ENCODE assay signal across 8 cellular contexts in the genomic region with DNA sequence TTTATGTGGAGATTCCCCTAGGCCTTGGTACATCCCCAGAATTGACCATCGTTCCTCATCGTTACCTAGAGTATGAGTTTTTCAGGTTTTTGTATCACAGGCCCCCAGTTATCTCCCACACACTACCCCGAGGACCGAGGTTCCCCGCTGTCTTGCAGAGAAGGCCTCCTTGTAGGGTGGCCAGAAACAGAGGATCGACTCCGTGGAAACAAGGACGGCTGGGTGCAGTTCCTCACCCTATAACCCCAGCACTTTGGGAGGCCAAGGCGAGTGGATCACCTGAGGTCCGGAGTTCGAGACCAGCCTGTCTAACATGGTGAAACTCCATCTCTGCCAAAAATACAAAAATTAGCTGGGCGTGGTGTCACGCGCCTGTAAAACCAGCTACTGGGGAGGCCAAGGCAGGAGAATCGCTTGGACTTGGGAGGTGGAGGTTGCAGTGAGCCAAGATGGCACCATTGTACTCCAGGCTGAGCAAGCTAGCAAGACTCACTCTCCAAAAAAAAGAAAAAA. TPM values are rescaled to one million over a fixed set of nuclear protein-coding genes. Genes with fewer than 3 reads are reported as not detected.
A peak's percentile ranks its signal among the peaks of the same experiment; 100 is the strongest.
DNase-seq lines count a peak whose midpoint lies in the region; ATAC-seq and TF ChIP-seq lines count a peak whose summit lies in the region.

No MANE protein-coding gene starts in this region.

- no peaks in the 10 kb centered on the region for H3K9me3 Mint-ChIP-seq in Caco-2 (ENCODE audit: unreplicated experiment)

- ATAC-seq in HG03378 (IDR thresholded peaks at IDR 0.05; ENCODE audit: unreplicated experiment): no peak

- POLR2A ChIA-PET in Caco-2 (lab: Charles Lee): interaction anchor here (0.5 to 1.0 kb wide), 3 partner anchors 30 to 877 kb away, joined by 3 read pairs; no protein-coding TSS in a partner anchor

- H3K4me1 ChIP-seq in Caco-2: peaks cover 24% of the 10 kb centered on the region
- peaks cover 0 to 50% (median 21%) of the 10 kb centered on the region in 4 donors for H3K4me1 ChIP-seq in Peyer's patch
- H3K4me1 ChIP-seq in ovary (ENCODE audit: insufficient read depth): peaks cover 19% of the 10 kb centered on the region

- H3K27ac ChIP-seq in Peyer's patch (peak overlapping the region; percentile 83 to 92 (median 89)), epithelial cell of prostate (peak overlapping the region; percentile 86), ovary (peak overlapping the region in 1 of 2 donors; percentile 87)

- CTCF ChIA-PET in Caco-2 (lab: Charles Lee): no interaction called here

- H3K27me3 Mint-ChIP-seq in Caco-2 (ENCODE audit: insufficient read depth, unreplicated experiment): no peaks in the 10 kb centered on the region

- WGBS in ovary, 3 donors: 60 to 63% (median 61%) methylated on average over 15 of the region's 15 CpGs

- H3K27ac Mint-ChIP-seq in Caco-2 (ENCODE audit: unreplicated experiment): peak overlapping the region; percentile 94

- H3K4me3 ChIP-seq in Caco-2 (ENCODE audit: low read depth, low read length): peak overlapping the region; percentile 70
- peak overlapping the region; percentile 78 to 87 (median 82) for H3K4me3 ChIP-seq in Peyer's patch
- H3K4me3 ChIP-seq in ovary: peak overlapping the region; percentile 70

- H3K9me3 ChIP-seq in Caco-2 (no peaks in the 10 kb centered on the region), Peyer's patch (no peaks in the 10 kb centered on the region), ovary (no peaks in the 10 kb centered on the region)

- H3K27me3 ChIP-seq in Caco-2 (replicated peaks; ENCODE audit: control insufficient read depth, insufficient read depth, low read length): no peaks in the 10 kb centered on the region
- no peaks in the 10 kb centered on the region for H3K27me3 ChIP-seq in Peyer's patch
- H3K27me3 ChIP-seq in ovary: no peaks in the 10 kb centered on the region

- H3K4me1 Mint-ChIP-seq in Caco-2 (ENCODE audit: low read depth, unreplicated experiment): peaks cover 8% of the 10 kb centered on the region

- intact Hi-C loops in Caco-2 (cut with micrococcal nuclease; ENCODE audit: unreplicated experiment): loop anchor here (1.0 kb wide), 1 partner anchor 42 kb away; no protein-coding TSS in a partner anchor
- intact Hi-C loops in ovary (cut with DNase I): loop anchor here in 1 of 4 donors (5.0 kb wide), 1 partner anchor 39 kb away; no protein-coding TSS in a partner anchor

- no peak for TF ChIP-seq EP300 in ovary (IDR thresholded peaks at IDR 0.05)

- H3K4me3 Mint-ChIP-seq in Caco-2 (ENCODE audit: unreplicated experiment): peak overlapping the region; percentile 89

- DNase-seq in Caco-2: no peak
- no peak for DNase-seq in Peyer's patch
- no peak for DNase-seq in epithelial cell of prostate (ENCODE audit: low read depth, low spot score)
- DNase-seq in ovary: peak in 1 of 5 donors; percentile 50
- DNase-seq in NCI-H2171 (lab: John Stamatoyannopoulos, UW): no peak
- DNase-seq in DMS114 treated with DMSO at 0.1 percent for 48 hours (lab: John Stamatoyannopoulos, UW; ENCODE audit: unreplicated experiment): no peak
- DNase-seq in stimulated activated CD4-positive, alpha-beta T cell treated with anti-CD3 and anti-CD28 coated beads, Interleukin-4, amount 100 ng/mL, for 1 hour: no peak

- H3K36me3 ChIP-seq in Caco-2 (ENCODE audit: control insufficient read depth, insufficient read depth, low read length): no peaks in the 10 kb centered on the region
- no peaks in the 10 kb centered on the region for H3K36me3 ChIP-seq in Peyer's patch
- H3K36me3 ChIP-seq in ovary: no peaks in the 10 kb centered on the region

- peaks cover 42% of the 10 kb centered on the region for H3K36me3 Mint-ChIP-seq in Caco-2 (ENCODE audit: insufficient read depth, unreplicated experiment)

- BruUV-seq in Caco-2 (replicated peaks; lab: Mats Ljungman, UMichigan): no TSS peak

- TF ChIP-seq CTCF in Caco-2 (IDR thresholded peaks at IDR 0.05; ENCODE audit: insufficient read depth in 1 of 2, low read depth in 1 of 2, low read length in 1 of 2, severe bottlenecking in 1 of 2, unreplicated experiment in 1 of 2): no peak
- no peak for TF ChIP-seq CTCF in Peyer's patch (IDR thresholded peaks at IDR 0.05)
- no peak for TF ChIP-seq CTCF in ovary (IDR thresholded peaks at IDR 0.05)

- TF ChIP-seq POLR2A in Peyer's patch (IDR thresholded peaks at IDR 0.05): no peak
- TF ChIP-seq POLR2A in ovary (IDR thresholded peaks at IDR 0.05): no peak

RNA-seq across cellular contexts. Expression of a gene that starts 0.7 kb away (rescaled TPM):
- total RNA-seq in Caco-2 (2022) (12.6 and 14.0 TPM in 2 replicates), Peyer's patch (10 to 100 TPM; 18.2 to 33.3 (median 23.8) TPM), ovary (10 to 100 TPM in 1 of 7 donors, 1 to 10 TPM in 6; 2.6 to 13.7 (median 4.6) TPM)
- polyA plus RNA-seq in ovary: 1 to 10 TPM in 1 of 2 donors, not detected in 1; 2.3 TPM

RNA-seq across cellular contexts. Expression of a gene that starts 0.7 kb away (rescaled TPM):
- 78.3 and 84.1 TPM in 2 replicates for total RNA-seq in Caco-2 (2022)
- total RNA-seq in Peyer's patch: 10 to 100 TPM; 45.4 to 62.6 (median 57.0) TPM
- 10 to 100 TPM; 32.0 to 87.0 (median 62.6) TPM for total RNA-seq in ovary
- polyA plus RNA-seq in ovary: 10 to 100 TPM; 11.7 to 31.1 TPM

RNA-seq across cellular contexts. Expression of a gene that starts 20.6 kb away (rescaled TPM):
- total RNA-seq in Caco-2 (2022): 47.7 and 51.8 TPM in 2 replicates
- 10 to 100 TPM; 52.0 to 95.9 (median 68.4) TPM for total RNA-seq in Peyer's patch
- 10 to 100 TPM; 54.2 to 87.3 (median 65.4) TPM for total RNA-seq in ovary
- polyA plus RNA-seq in ovary: 10 to 100 TPM in 1 of 2 donors, under 1 TPM in 1; 0.57 to 65.6 TPM

RNA-seq across cellular contexts. Expression of a gene that starts 35.1 kb away (rescaled TPM):
- 44.4 and 49.6 TPM in 2 replicates for total RNA-seq in Caco-2 (2022)
- total RNA-seq in Peyer's patch: 100 to 1,000 TPM in 2 of 4 donors, 10 to 100 TPM in 2; 54.5 to 250 (median 103) TPM
- total RNA-seq in ovary: 10 to 100 TPM; 35.9 to 65.4 (median 50.7) TPM
- polyA plus RNA-seq in ovary: 10 to 100 TPM in 1 of 2 donors, 1 to 10 TPM in 1; 5.9 to 48.7 TPM

RNA-seq across cellular contexts. Expression of a gene that starts 42.5 kb away (rescaled TPM):
- total RNA-seq in Caco-2 (2022) (26.5 and 26.8 TPM in 2 replicates), Peyer's patch (10 to 100 TPM; 10.3 to 18.2 (median 14.8) TPM), ovary (10 to 100 TPM in 6 of 7 donors, 1 to 10 TPM in 1; 4.2 to 26.6 (median 14.4) TPM)
- polyA plus RNA-seq in ovary: 1 to 10 TPM in 1 of 2 donors, under 1 TPM in 1; 0.63 to 5.4 TPM
